Comparison of ENCODE assay signal across 8 cellular contexts in genomic region chr1:207866471-207867135, GRCh38. TPM values are rescaled to one million over a fixed set of nuclear protein-coding genes. Genes with fewer than 3 reads are reported as not detected.
A peak's percentile ranks its signal among the peaks of the same experiment; 100 is the strongest.
DNase-seq lines count a peak whose midpoint lies in the region; ATAC-seq and TF ChIP-seq lines count a peak whose summit lies in the region.

No MANE protein-coding gene starts in this region.

- WGBS in gastroesophageal sphincter (ENCODE audit: low coverage in 1 of 2), 2 donors, result 10 to 17% methylated on average over 5 to 6 of the region's 9 CpGs

- H3K4me3 Mint-ChIP-seq in activated CD4-positive, alpha-beta memory T cell treated with anti-CD3 and anti-CD28 coated beads for 36 hours, result peak overlapping the region; percentile 90

- H3K9ac ChIP-seq in HCT116 (ENCODE audit: low read length), result no peak overlapping the region

- intact Hi-C loops in HCT116 (cut with micrococcal nuclease) (no loop called here), posterior vena cava (cut with DNase I) (loop anchor here in 1 of 2 donors (2.0 kb wide), 1 partner anchor 42 kb away; no protein-coding TSS in a partner anchor)
- intact Hi-C loops in activated CD4-positive, alpha-beta memory T cell treated with anti-CD3 and anti-CD28 coated beads for 36 hours (cut with micrococcal nuclease), result no loop called here

- H4K20me1 ChIP-seq in HCT116 (ENCODE audit: insufficient read depth), result no peaks in the 10 kb centered on the region

- TF ChIP-seq EP300 in gastroesophageal sphincter (IDR thresholded peaks at IDR 0.05), result no peak

- H3K27me3 ChIP-seq in HCT116 (ENCODE audit: insufficient read depth, low read length) (no peaks in the 10 kb centered on the region), gastroesophageal sphincter (no peaks in the 10 kb centered on the region)

- H3K9me3 Mint-ChIP-seq in activated CD4-positive, alpha-beta memory T cell treated with anti-CD3 and anti-CD28 coated beads for 36 hours, result no peaks in the 10 kb centered on the region

- no peak for ATAC-seq in HCT116
- peak; percentile 78 for ATAC-seq in gastroesophageal sphincter
- no peak for ATAC-seq in HG02678 (IDR thresholded peaks at IDR 0.05; ENCODE audit: unreplicated experiment)
- no peak for ATAC-seq in HG03025 (IDR thresholded peaks at IDR 0.05; ENCODE audit: low FRiP score, unreplicated experiment)

- H3K9me3 ChIP-seq in HCT116 (ENCODE audit: control insufficient read depth in 1 of 2, insufficient read depth in 1 of 2, low read depth in 1 of 2, low read length in 2 of 2) (no peaks in the 10 kb centered on the region), gastroesophageal sphincter (no peaks in the 10 kb centered on the region)

- no peak overlapping the region for H3K4me2 ChIP-seq in HCT116 (ENCODE audit: low read length)

- POLR2A ChIA-PET in HCT116 (lab: Charles Lee), result no interaction called here
- POLR2A ChIA-PET in activated CD4-positive, alpha-beta memory T cell treated with anti-CD3 and anti-CD28 coated beads for 36 hours (lab: Charles Lee), result no interaction called here

- H3K27ac Mint-ChIP-seq in activated CD4-positive, alpha-beta memory T cell treated with anti-CD3 and anti-CD28 coated beads for 36 hours, result peak overlapping the region; percentile 88

- no peak overlapping the region for H3K27ac ChIP-seq in HCT116 (ENCODE audit: low read depth, low read length)
- peak overlapping the region; percentile 79 to 99 (median 98) for H3K27ac ChIP-seq in gastroesophageal sphincter

- TF ChIP-seq POLR2A in HCT116 (IDR thresholded peaks at IDR 0.05; ENCODE audit: borderline replicate concordance, extremely low read depth, insufficient read depth, insufficient read length) (no peak), gastroesophageal sphincter (IDR thresholded peaks at IDR 0.05) (no peak)

- peaks cover 83% of the 10 kb centered on the region for H3K4me1 Mint-ChIP-seq in activated CD4-positive, alpha-beta memory T cell treated with anti-CD3 and anti-CD28 coated beads for 36 hours (ENCODE audit: low read depth)

- peaks cover 16% of the 10 kb centered on the region for H3K79me2 ChIP-seq in HCT116 (ENCODE audit: insufficient read depth, low read length)

- H2AFZ ChIP-seq in HCT116 (ENCODE audit: low read depth, low read length, poor library complexity, severe bottlenecking), result no peak overlapping the region

- no peak for TF ChIP-seq RAD21 in HCT116 (IDR thresholded peaks at IDR 0.05; ENCODE audit: low read depth)

- DNase-seq in HCT116 (ENCODE audit: low read depth, low spot score), result no peak
- peak; percentile 55 for DNase-seq in activated CD4-positive, alpha-beta memory T cell treated with anti-CD3 and anti-CD28 coated beads for 36 hours
- DNase-seq in posterior vena cava (ENCODE audit: low spot score), result peak; percentile 85
- DNase-seq in NOMO-1 treated with dmso at 0.1 percent for 144 hours (lab: John Stamatoyannopoulos, UW; ENCODE audit: unreplicated experiment), result no peak
- DNase-seq in activated effector memory CD4-positive, alpha-beta T cell treated with Interleukin-2 at 50 U/mL for 16 hours, result no peak

- peaks cover 2 to 20% of the 10 kb centered on the region in 2 experiments; a peak in 2 of 4 replicates for H3K4me1 ChIP-seq in HCT116 (ENCODE audit: control insufficient read depth in 1 of 2, insufficient read depth in 2 of 2, low read length in 2 of 2)
- peaks cover 4 to 90% (median 47%) of the 10 kb centered on the region in 3 donors for H3K4me1 ChIP-seq in gastroesophageal sphincter

- CTCF ChIA-PET in HCT116 (lab: Charles Lee), result no interaction called here
- CTCF ChIA-PET in activated CD4-positive, alpha-beta memory T cell treated with anti-CD3 and anti-CD28 coated beads for 36 hours (lab: Charles Lee), result interaction anchor here (0.6 to 16.0 kb wide), 3 partner anchors 10 to 122 kb away, joined by 3 to 460 read pairs (median 5); no protein-coding TSS in a partner anchor

- H3K4me3 ChIP-seq in HCT116 (replicated peaks in 1 of 2; ENCODE audit: low read depth in 1 of 2, low read length in 2 of 2) (no peak overlapping the region), gastroesophageal sphincter (peak overlapping the region; percentile 66 to 98)

- TSS peak; percentile 16 for BruUV-seq in HCT116 (replicated peaks; lab: Mats Ljungman, UMichigan)

- no peaks in the 10 kb centered on the region for H3K27me3 Mint-ChIP-seq in activated CD4-positive, alpha-beta memory T cell treated with anti-CD3 and anti-CD28 coated beads for 36 hours

- peaks cover 0 to 6% of the 10 kb centered on the region in 2 experiments; a peak in 1 of 4 replicates for H3K36me3 ChIP-seq in HCT116 (ENCODE audit: control insufficient read depth in 1 of 2, insufficient read depth in 2 of 2, low read length in 2 of 2)
- H3K36me3 ChIP-seq in gastroesophageal sphincter, result peaks cover 0 to 29% of the 10 kb centered on the region in 2 donors

- RAD21 ChIA-PET in HCT116 (lab: Charles Lee; ENCODE audit: low non-redundant PET in 1 of 2, low total read pairs in 2 of 2, uncharacterized antibody in 2 of 2, unreplicated experiment in 2 of 2), result no interaction called here

- H3K36me3 Mint-ChIP-seq in activated CD4-positive, alpha-beta memory T cell treated with anti-CD3 and anti-CD28 coated beads for 36 hours, result peaks cover 41% of the 10 kb centered on the region

- H3K9me2 ChIP-seq in HCT116 (ENCODE audit: insufficient read depth), result no peaks in the 10 kb centered on the region

- TF ChIP-seq CTCF in HCT116 (IDR thresholded peaks at IDR 0.05 in 2 of 3, conservative IDR thresholded peaks at IDR 0.05 in 1 of 3; ENCODE audit: borderline replicate concordance in 1 of 3, insufficient read depth in 1 of 3, low read depth in 2 of 3, low read length in 2 of 3), result no peak
- TF ChIP-seq CTCF in gastroesophageal sphincter (IDR thresholded peaks at IDR 0.05), result no peak

TF ChIP-seq in HCT116, 20 proteins besides CTCF, POLR2A, EP300 and RAD21:
- TF ChIP-seq EGR1 (IDR thresholded peaks at IDR 0.05; ENCODE audit: low read depth), result no peak

RNA-seq across cellular contexts. Expression of gene CD34, which starts 44.3 kb away (rescaled TPM):
- total RNA-seq in HCT116 (2021; ENCODE audit: unreplicated experiment) (0.07 TPM), gastroesophageal sphincter (100 to 1,000 TPM in 1 of 4 donors, 10 to 100 TPM in 3; 38.9 to 114 (median 62.1) TPM), posterior vena cava (100 to 1,000 TPM in 1 of 2 donors, 10 to 100 TPM in 1; 58.1 to 154 TPM)
- not detected in 2 replicates for polyA plus RNA-seq in HCT116 (2012)
- not detected for total RNA-seq in activated CD4-positive, alpha-beta memory T cell treated with anti-CD3 and anti-CD28 coated beads for 36 hours

Comparison
In these comparisons a context has a peak if more than half of its experiments do, and no peak if none do; other contexts are left out.
1. DNase-seq: peak in activated CD4-positive, alpha-beta memory T cell treated with anti-CD3 and anti-CD28 coated beads for 36 hours (single experiment) and posterior vena cava (single experiment); none in HCT116 (single experiment), NOMO-1 treated with dmso at 0.1 percent for 144 hours (single experiment) and activated effector memory CD4-positive, alpha-beta T cell treated with Interleukin-2 at 50 U/mL for 16 hours (single experiment).
2. H3K4me3 ChIP-seq: peak in gastroesophageal sphincter (2 of 2); none in HCT116 (0 of 2).
3. RNA of gene CD34, which starts 44.3 kb away (total RNA-seq): 58.1 to 154 TPM in posterior vena cava and 38.9 to 114 TPM in gastroesophageal sphincter; 0.07 TPM in HCT116 (single experiment) and not detected in activated CD4-positive, alpha-beta memory T cell treated with anti-CD3 and anti-CD28 coated beads for 36 hours; every median in the first group is over 10 times any median in the second.